Comparison of ENCODE assay signal across 1 cellular context in genomic region chr18:580154-580553, GRCh38.
TF ChIP-seq lines count a peak whose summit lies in the region.

TSS of gene CETN1 (plus strand) at chr18:580380. CDS start at chr18:580409, 29 bp downstream.

TF ChIP-seq in K562, 482 proteins besides CTCF, POLR2A, EP300 and RAD21 (continued from another document):
- TF ChIP-seq ZFP36 (IDR thresholded peaks at IDR 0.05; ENCODE audit: low read depth, low read length, partially characterized antibody) (peak; percentile 12), ETS2 (tag; IDR thresholded peaks at IDR 0.05; ENCODE audit: borderline replicate concordance, poor library complexity, severe bottlenecking) (peak; percentile 92), ZBTB7A (IDR thresholded peaks at IDR 0.05; ENCODE audit: borderline replicate concordance, control insufficient read depth, low read depth, low read length) (peak; percentile 91), ZBTB9 (CRISPR knock-in tag; IDR thresholded peaks at IDR 0.05) (no peak), RBBP5 (IDR thresholded peaks at IDR 0.05; ENCODE audit: borderline replicate concordance, insufficient read depth, low read length, poor library complexity, severe bottlenecking) (no peak), CBX1 (IDR thresholded peaks at IDR 0.05; ENCODE audit: low read depth) (peak; percentile 61; the same call in 1 of the 2 replicates), HDAC8 (tag; IDR thresholded peaks at IDR 0.05) (no peak), EHMT2 (IDR thresholded peaks at IDR 0.05) (peak; percentile 34; the same call in 1 of the 2 replicates), YY1 (IDR thresholded peaks at IDR 0.05; ENCODE audit: borderline replicate concordance in 1 of 3, control insufficient read depth in 1 of 3, extremely low read depth in 1 of 3, insufficient read depth in 3 of 3, insufficient read length in 1 of 3, insufficient replicate concordance in 2 of 3, low read depth in 1 of 3, low read length in 2 of 3) (peak in 1 of 3 experiments; percentile 37), CREM (IDR thresholded peaks at IDR 0.05; ENCODE audit: low read depth) (peak; percentile 6; the same call in 1 of the 2 replicates)
